ENCODE assay signal across 8 cellular contexts in genomic region chr7:157851501-157852067, GRCh38.
DNase-seq lines count a peak whose midpoint lies in the region; ATAC-seq and TF ChIP-seq lines count a peak whose summit lies in the region.

No MANE protein-coding gene starts in this region.

- POLR2A ChIA-PET in CD4-positive, alpha-beta T cell (lab: Charles Lee): interaction anchor here (1.0 to 2.5 kb wide), 8 partner anchors 15 to 239 kb away, joined by 3 to 30 read pairs (median 5); no protein-coding TSS in a partner anchor

- peak overlapping the region; percentile 88 for H3K27ac Mint-ChIP-seq in CD4-positive, alpha-beta T cell
- peak overlapping the region; percentile 66 to 89 (median 82) for H3K27ac Mint-ChIP-seq in immature natural killer cell

- peaks cover 12% of the 10 kb centered on the region for H3K4me1 Mint-ChIP-seq in CD4-positive, alpha-beta T cell (ENCODE audit: low read depth)
- peaks cover 9 to 10% of the 10 kb centered on the region in 2 donors for H3K4me1 Mint-ChIP-seq in immature natural killer cell

- no peaks in the 10 kb centered on the region for H3K9me3 Mint-ChIP-seq in CD4-positive, alpha-beta T cell
- H3K9me3 Mint-ChIP-seq in immature natural killer cell: no peaks in the 10 kb centered on the region

- no peaks in the 10 kb centered on the region for H3K36me3 Mint-ChIP-seq in CD4-positive, alpha-beta T cell (ENCODE audit: low read depth)
- H3K36me3 Mint-ChIP-seq in immature natural killer cell: no peaks in the 10 kb centered on the region

- DNase-seq in CD4-positive, alpha-beta T cell: peak; percentile 58 to 81 (median 70)
- DNase-seq in NCI-H748 treated with DMSO at 0.1 percent for 48 hours (lab: John Stamatoyannopoulos, UW): peak; percentile 78
- DNase-seq in activated T-cell treated with anti-CD3 and anti-CD28 coated beads, Interleukin-2, amount 50 U/mL, for 1 hour: peak; percentile 65
- DNase-seq in immature natural killer cell: peak; percentile 35 to 46 (median 42)
- DNase-seq in stimulated activated CD4-positive, alpha-beta T cell treated with anti-CD3 and anti-CD28 coated beads, Interleukin-1b, Interleukin-23, amount 100 ng/mL, for 48 hours: peak; percentile 88

- no peaks in the 10 kb centered on the region for H3K27me3 ChIP-seq in CD4-positive, alpha-beta T cell (ENCODE audit: control insufficient read depth, insufficient read depth, low read length)

- no peaks in the 10 kb centered on the region for H3K9me3 ChIP-seq in CD4-positive, alpha-beta T cell (ENCODE audit: control insufficient read depth, low read length)

- H3K27me3 Mint-ChIP-seq in CD4-positive, alpha-beta T cell: no peaks in the 10 kb centered on the region
- H3K27me3 Mint-ChIP-seq in immature natural killer cell (ENCODE audit: low read depth in 3 of 3): peaks cover 0 to 3% (median 0%) of the 10 kb centered on the region in 3 donors

- peak; percentile 98 for ATAC-seq in CD4-positive, alpha-beta T cell (ENCODE audit: poor library complexity)
- ATAC-seq in GM18909 (IDR thresholded peaks at IDR 0.05; ENCODE audit: poor library complexity, unreplicated experiment) (no peak), GM21381 (IDR thresholded peaks at IDR 0.05; ENCODE audit: unreplicated experiment) (no peak), HG03097 (IDR thresholded peaks at IDR 0.05; ENCODE audit: low FRiP score, unreplicated experiment) (no peak)

- H3K27ac ChIP-seq in CD4-positive, alpha-beta T cell (ENCODE audit: low read depth, low read length): peak overlapping the region; percentile 51

- peak overlapping the region; percentile 57 for H3K4me3 Mint-ChIP-seq in CD4-positive, alpha-beta T cell
- peak overlapping the region; percentile 55 to 87 (median 83) for H3K4me3 Mint-ChIP-seq in immature natural killer cell

- TF ChIP-seq CTCF in CD4-positive, alpha-beta T cell (IDR thresholded peaks at IDR 0.05): no peak

- intact Hi-C loops in CD4-positive, alpha-beta T cell (cut with DNase I, micrococcal nuclease): no loop called here

- CTCF ChIA-PET in CD4-positive, alpha-beta T cell (lab: Charles Lee): no interaction called here
